11 cellular contexts compared by ENCODE assay signal in genomic region chr1:179447489-179447888, GRCh38.
DNase-seq lines count a peak whose midpoint lies in the region; ATAC-seq, FAIRE-seq and TF ChIP-seq lines count a peak whose summit lies in the region.
"Had no signal": no experiment of that assay in that cellular context is flagged by ENCODE, and none has a peak within 500 bp of the region (broad histone marks: within the 10 kb centered on the region; RNA-seq: fewer than 3 reads in every experiment).

No MANE protein-coding gene starts in this region.

- dilution Hi-C loops in mammary epithelial cell (cut with HindIII; ENCODE audit: low sequenced_read_pairs) = no loop called here

- H3K27me3 ChIP-seq in mammary epithelial cell (ENCODE audit: insufficient read depth, low read length) (peaks cover 2% of the 10 kb centered on the region), small intestine (ENCODE audit: control insufficient read depth in 2 of 2, insufficient read depth in 2 of 2, low read length in 2 of 2) (no peaks in the 10 kb centered on the region)
- H3K27me3 ChIP-seq: esophagus muscularis mucosa had no signal

- no peaks in the 10 kb centered on the region for H4K20me1 ChIP-seq in mammary epithelial cell (ENCODE audit: insufficient read depth, low read length)

- in situ Hi-C loops in mammary epithelial cell (cut with MboI; ENCODE audit: low sequenced_read_pairs in 2 of 2) = no loop called here

- CTCF ChIA-PET in mammary epithelial cell (lab: Charles Lee; ENCODE audit: low non-redundant PET) = interaction anchor here (0.5 kb wide), 2 partner anchors 144 to 367 kb away, joined by 5 to 14 read pairs; no protein-coding TSS in a partner anchor

- FAIRE-seq in small intestine (lab: Jason Lieb, UNC) = no peak

- no peaks in the 10 kb centered on the region for H3K79me2 ChIP-seq in mammary epithelial cell (ENCODE audit: insufficient read depth, low read length)

- no peak overlapping the region for H3K9ac ChIP-seq in mammary epithelial cell (ENCODE audit: insufficient read depth, low read length)

- no peaks in the 10 kb centered on the region for H3K9me3 ChIP-seq in mammary epithelial cell (replicated peaks; ENCODE audit: insufficient read depth, low read length)
- no peaks in the 10 kb centered on the region for H3K9me3 ChIP-seq in small intestine (ENCODE audit: control insufficient read depth, low read depth)
- H3K9me3 ChIP-seq: esophagus muscularis mucosa had no signal

- H3K4me2 ChIP-seq in mammary epithelial cell (ENCODE audit: insufficient read depth, low read depth, low read length) = no peak overlapping the region

- peak; percentile 26 to 28 for TF ChIP-seq CTCF in mammary epithelial cell (conservative IDR thresholded peaks at IDR 0.05 in 1 of 2, IDR thresholded peaks at IDR 0.05 in 1 of 2; ENCODE audit: extremely low read depth in 1 of 2, insufficient read depth in 1 of 2, low read depth in 1 of 2, low read length in 2 of 2)

- 74% methylated on average over 3 of the region's 3 CpGs for WGBS in mammary epithelial cell (ENCODE audit: low coverage, missing lambda C conversion rate)
- 73 to 89% (median 84%) methylated on average over 3 of the region's 3 CpGs for WGBS in small intestine, 3 donors

- peak; percentile 8 for DNase-seq in activated CD4-positive, alpha-beta T cell treated with anti-CD3 and anti-CD28 coated beads for 48 hours
- DNase-seq in activated CD4-positive, alpha-beta T cell treated with anti-CD3 and anti-CD28 coated beads for 1 hour = no peak
- DNase-seq in M059J (ENCODE audit: low read depth) (peak; percentile 20), mammary epithelial cell (peak; percentile 4), small intestine (peak; percentile 27), NOMO-1 (lab: John Stamatoyannopoulos, UW; ENCODE audit: unreplicated experiment in 2 of 2) (no peak), NCI-H1048 (lab: John Stamatoyannopoulos, UW) (no peak)
- DNase-seq: activated T-cell treated with anti-CD3 and anti-CD28 coated beads for 4 hours, DMS79 had no signal

- H3K4me1 ChIP-seq in mammary epithelial cell (ENCODE audit: insufficient read depth, low read length) (no peaks in the 10 kb centered on the region), small intestine (ENCODE audit: control insufficient read depth in 2 of 2, insufficient read depth in 1 of 2, low read depth in 1 of 2, low read length in 1 of 2) (no peaks in the 10 kb centered on the region)
- H3K4me1 ChIP-seq: esophagus muscularis mucosa had no signal

- no peak for ATAC-seq in HG03108 (IDR thresholded peaks at IDR 0.05; ENCODE audit: unreplicated experiment)

- H3K4me3 ChIP-seq in mammary epithelial cell (replicated peaks in 1 of 3; ENCODE audit: insufficient read depth in 1 of 3, low read depth in 2 of 3, low read length in 3 of 3) (no peak overlapping the region), small intestine (ENCODE audit: low read depth in 1 of 2, low read length in 2 of 2) (no peak overlapping the region)
- H3K4me3 ChIP-seq: esophagus muscularis mucosa had no signal

- intact Hi-C loops in mammary epithelial cell (cut with micrococcal nuclease) = loop anchor here (5.0 kb wide), 1 partner anchor 195 kb away; no protein-coding TSS in a partner anchor

- no TSS peak for BruUV-seq in mammary epithelial cell (replicated peaks; lab: Mats Ljungman, UMichigan)

- H3K27ac ChIP-seq in mammary epithelial cell (ENCODE audit: insufficient read depth, low read depth, low read length) (no peak overlapping the region), small intestine (ENCODE audit: low read depth in 1 of 2, low read length in 1 of 2) (no peak overlapping the region)
- H3K27ac ChIP-seq: esophagus muscularis mucosa had no signal

- no peaks in the 10 kb centered on the region for H3K36me3 ChIP-seq in mammary epithelial cell (ENCODE audit: insufficient read depth, low read length)
- no peaks in the 10 kb centered on the region for H3K36me3 ChIP-seq in small intestine (ENCODE audit: control insufficient read depth in 2 of 2, insufficient read depth in 2 of 2, low read length in 2 of 2)
- H3K36me3 ChIP-seq: esophagus muscularis mucosa had no signal

- no peak overlapping the region for H2AFZ ChIP-seq in mammary epithelial cell (ENCODE audit: low read depth, low read length)

Comparison
In these comparisons a context has a peak if more than half of its experiments do, and no peak if none do; other contexts are left out.
1. DNase-seq: peak in activated CD4-positive, alpha-beta T cell treated with anti-CD3 and anti-CD28 coated beads for 48 hours (single experiment), M059J (single experiment), mammary epithelial cell (single experiment) and small intestine (single experiment); none in activated CD4-positive, alpha-beta T cell treated with anti-CD3 and anti-CD28 coated beads for 1 hour (single experiment), NOMO-1 (0 of 2) and NCI-H1048 (single experiment).